10 cellular contexts compared by ENCODE assay signal in genomic region chr2:96249654-96250053, GRCh38. TPM values are rescaled to one million over a fixed set of nuclear protein-coding genes. Genes with fewer than 3 reads are reported as not detected.
DNase-seq lines count a peak whose midpoint lies in the region; ATAC-seq and TF ChIP-seq lines count a peak whose summit lies in the region.
"Had no signal": no experiment of that assay in that cellular context is flagged by ENCODE, and none has a peak within 500 bp of the region (broad histone marks: within the 10 kb centered on the region; RNA-seq: fewer than 3 reads in every experiment).

No MANE protein-coding gene starts in this region.

- peak overlapping the region; percentile 23 for H3K27ac Mint-ChIP-seq in Caco-2 (ENCODE audit: unreplicated experiment)
- H3K27ac Mint-ChIP-seq in effector memory CD8-positive, alpha-beta T cell, result peak overlapping the region; percentile 24 to 75

- H2BK12ac ChIP-seq in trophoblast cell (ENCODE audit: low read length), result no peak overlapping the region

- no peaks in the 10 kb centered on the region for H3K79me1 ChIP-seq in trophoblast cell (ENCODE audit: low read length)

- H3K4me1 ChIP-seq in Caco-2 (no peaks in the 10 kb centered on the region; the same call in 1 of the 2 replicates), HEK293 (ENCODE audit: control insufficient read depth, insufficient read depth, low read length) (no peaks in the 10 kb centered on the region), psoas muscle (peaks cover 72% of the 10 kb centered on the region), trophoblast cell (ENCODE audit: control insufficient read depth in 1 of 2, insufficient read depth in 2 of 2, low read length in 2 of 2) (peaks cover 0 to 3% of the 10 kb centered on the region in 2 experiments)

- POLR2A ChIA-PET in Caco-2 (lab: Charles Lee) (no interaction called here), HEK293 (lab: Yijun Ruan, JAX) (interaction anchor here (0.6 kb wide), 1 partner anchor 1187 kb away, joined by 3 read pairs; no protein-coding TSS in a partner anchor)

- H3K27ac ChIP-seq in HEK293 (ENCODE audit: extremely low read depth, low read depth, low read length) (no peak overlapping the region), psoas muscle (peak overlapping the region; percentile 97), trophoblast cell (ENCODE audit: low read depth, low read length) (no peak overlapping the region)

- no peak overlapping the region for H3K23ac ChIP-seq in trophoblast cell (ENCODE audit: low read length)

- intact Hi-C loops in Caco-2 (cut with micrococcal nuclease; ENCODE audit: unreplicated experiment) (no loop called here), psoas muscle (cut with DNase I) (loop anchor here in 1 of 2 donors (5.0 kb wide), 1 partner anchor 37 kb away; no protein-coding TSS in a partner anchor)

- no peak overlapping the region for H4K91ac ChIP-seq in trophoblast cell (ENCODE audit: low read depth, low read length)

- H3K79me2 ChIP-seq in trophoblast cell (ENCODE audit: control insufficient read depth, insufficient read depth, low read length, poor library complexity), result no peaks in the 10 kb centered on the region

- TF ChIP-seq CTCF in Caco-2 (IDR thresholded peaks at IDR 0.05; ENCODE audit: insufficient read depth in 1 of 2, low read depth in 1 of 2, low read length in 1 of 2, severe bottlenecking in 1 of 2, unreplicated experiment in 1 of 2) (no peak), HEK293 (tag by site-specific recombination; IDR thresholded peaks at IDR 0.05) (no peak), psoas muscle (IDR thresholded peaks at IDR 0.05) (no peak)

- no peak overlapping the region for H3K14ac ChIP-seq in trophoblast cell (ENCODE audit: low read length)

- 57 to 75% (median 72%) methylated on average over 9 of the region's 9 CpGs for WGBS in psoas muscle, 3 donors
- no CpG with 5 or more reads among the region's 9 CpGs for WGBS in trophoblast cell (ENCODE audit: extremely low coverage, insufficient coverage, insufficient read length)

- peaks cover 49% of the 10 kb centered on the region for H3K36me3 Mint-ChIP-seq in Caco-2 (ENCODE audit: insufficient read depth, unreplicated experiment)
- H3K36me3 Mint-ChIP-seq in effector memory CD8-positive, alpha-beta T cell (ENCODE audit: insufficient read depth), result peaks cover 38% of the 10 kb centered on the region

- H3K27me3 Mint-ChIP-seq in Caco-2 (ENCODE audit: insufficient read depth, unreplicated experiment), result no peaks in the 10 kb centered on the region
- H3K27me3 Mint-ChIP-seq in effector memory CD8-positive, alpha-beta T cell, result no peaks in the 10 kb centered on the region

- no peak overlapping the region for H2BK5ac ChIP-seq in trophoblast cell (ENCODE audit: low read depth, low read length, poor library complexity)

- H2BK120ac ChIP-seq in trophoblast cell (ENCODE audit: insufficient read depth, low read length, poor library complexity), result no peak overlapping the region

- no peaks in the 10 kb centered on the region for H3K9me3 Mint-ChIP-seq in Caco-2 (ENCODE audit: unreplicated experiment)
- H3K9me3 Mint-ChIP-seq in effector memory CD8-positive, alpha-beta T cell, result no peaks in the 10 kb centered on the region

- DNase-seq in Caco-2 (no peak), psoas muscle (peak in 1 of 2 donors; percentile 37), trophoblast cell (no peak), mesenteric fat pad (ENCODE audit: low spot score) (no peak)
- no peak for DNase-seq in effector memory CD8-positive, alpha-beta T cell
- DNase-seq in stimulated activated CD4-positive, alpha-beta T cell treated with anti-CD3 and anti-CD28 coated beads, Interleukin-2, amount 100 ng/mL, for 24 hours, result no peak
- DNase-seq: activated naive CD4-positive, alpha-beta T cell; NCI-H510A had no signal

- CTCF ChIA-PET in Caco-2 (lab: Charles Lee), result no interaction called here
- CTCF ChIA-PET in HEK293 (lab: Yijun Ruan, JAX), result interaction anchor here (0.6 to 1.2 kb wide), 4 partner anchors 10 to 137 kb away, joined by 3 to 4 read pairs (median 3); no protein-coding TSS in a partner anchor

- no peak overlapping the region for H2AFZ ChIP-seq in trophoblast cell (ENCODE audit: insufficient read depth, low read length, poor library complexity)

- no TSS peak for BruUV-seq in Caco-2 (replicated peaks; lab: Mats Ljungman, UMichigan)

- no peak overlapping the region for H3K4me2 ChIP-seq in trophoblast cell (ENCODE audit: low read length)

- H2AK5ac ChIP-seq in trophoblast cell (ENCODE audit: low read length), result no peak overlapping the region

- H3K36me3 ChIP-seq in Caco-2 (ENCODE audit: control insufficient read depth, insufficient read depth, low read length) (peaks cover 2% of the 10 kb centered on the region; the same call in 1 of the 2 replicates), HEK293 (ENCODE audit: control insufficient read depth in 2 of 2, insufficient read depth in 1 of 2, low read length in 2 of 2) (peaks cover 9 to 36% of the 10 kb centered on the region in 2 experiments; a peak in 2 of 3 replicates), psoas muscle (ENCODE audit: insufficient read depth in 1 of 2, low read depth in 1 of 2) (peaks cover 6 to 31% of the 10 kb centered on the region in 2 donors), trophoblast cell (ENCODE audit: control insufficient read depth in 1 of 2, insufficient read depth in 2 of 2, low read length in 2 of 2) (peaks cover 23% of the 10 kb centered on the region in 2 experiments)

- H3K4me3 Mint-ChIP-seq in Caco-2 (ENCODE audit: unreplicated experiment), result no peak overlapping the region
- H3K4me3 Mint-ChIP-seq in effector memory CD8-positive, alpha-beta T cell, result no peak overlapping the region

- H3K4me3 ChIP-seq in Caco-2 (ENCODE audit: low read depth, low read length) (no peak overlapping the region), HEK293 (ENCODE audit: low read depth, low read length) (no peak overlapping the region), psoas muscle (no peak overlapping the region), trophoblast cell (ENCODE audit: low read depth, low read length) (no peak overlapping the region)

- no peak overlapping the region for H4K12ac ChIP-seq in trophoblast cell (ENCODE audit: low read depth, low read length)

- H3K18ac ChIP-seq in trophoblast cell (ENCODE audit: low read length), result no peak overlapping the region

- no peaks in the 10 kb centered on the region for H3K4me1 Mint-ChIP-seq in Caco-2 (ENCODE audit: low read depth, unreplicated experiment)
- peaks cover 11 to 20% of the 10 kb centered on the region in 2 donors for H3K4me1 Mint-ChIP-seq in effector memory CD8-positive, alpha-beta T cell (ENCODE audit: low read depth in 2 of 2)

- H3K9me3 ChIP-seq in Caco-2 (no peaks in the 10 kb centered on the region), HEK293 (ENCODE audit: control insufficient read depth, insufficient read depth, low read depth, low read length) (no peaks in the 10 kb centered on the region), psoas muscle (no peaks in the 10 kb centered on the region), trophoblast cell (ENCODE audit: insufficient read depth, low read depth, low read length) (no peaks in the 10 kb centered on the region)

- no peaks in the 10 kb centered on the region for H3K27me3 ChIP-seq in Caco-2 (replicated peaks; ENCODE audit: control insufficient read depth, insufficient read depth, low read length)
- no peaks in the 10 kb centered on the region for H3K27me3 ChIP-seq in psoas muscle (ENCODE audit: insufficient read depth in 3 of 3, low read length in 2 of 3)
- no peaks in the 10 kb centered on the region for H3K27me3 ChIP-seq in trophoblast cell (ENCODE audit: insufficient read depth, low read length)

- no peak for ATAC-seq in effector memory CD8-positive, alpha-beta T cell (replicated peaks)
- no peak for ATAC-seq in psoas muscle
- ATAC-seq: activated CD4-positive, CD25-positive, alpha-beta regulatory T cell treated with anti-CD3 and anti-CD28 coated beads, Interleukin-2, amount 50 U/mL, for 24 hours had no signal

- no peak overlapping the region for H4K8ac ChIP-seq in trophoblast cell (ENCODE audit: low read depth, low read length)

- no peak overlapping the region for H3K9ac ChIP-seq in trophoblast cell (ENCODE audit: low read length)

- no peak overlapping the region for H3K4ac ChIP-seq in trophoblast cell (ENCODE audit: low read depth, low read length)

RNA-seq across cellular contexts. Expression of gene TMEM127, which starts 16.1 kb away (rescaled TPM):
- total RNA-seq in Caco-2 (2022) (43.3 and 49.1 TPM in 2 replicates), psoas muscle (10 to 100 TPM; 23.1 to 33.0 (median 28.3) TPM), mesenteric fat pad (58.7 TPM)
- polyA plus RNA-seq in psoas muscle, result 10 to 100 TPM; 18.1 to 39.9 (median 21.2) TPM
- 36.6 and 38.2 TPM in 2 replicates for polyA plus RNA-seq in trophoblast cell (2013)

RNA-seq across cellular contexts. Expression of gene CIAO1, which starts 16.4 kb away (rescaled TPM):
- total RNA-seq in Caco-2 (2022), result 93.8 and 97.9 TPM in 2 replicates
- 10 to 100 TPM; 44.0 to 61.0 (median 56.5) TPM for total RNA-seq in psoas muscle
- polyA plus RNA-seq in psoas muscle, result 10 to 100 TPM; 36.8 to 91.6 (median 80.5) TPM
- polyA plus RNA-seq in trophoblast cell (2013), result 43.1 and 43.2 TPM in 2 replicates
- 71.0 TPM for total RNA-seq in mesenteric fat pad

RNA-seq across cellular contexts. Expression of gene STARD7, which starts 41.0 kb away (rescaled TPM):
- total RNA-seq in Caco-2 (2022) (214 and 224 TPM in 2 replicates), psoas muscle (100 to 1,000 TPM; 162 to 290 (median 231) TPM), mesenteric fat pad (107 TPM)
- 100 to 1,000 TPM; 111 to 472 (median 125) TPM for polyA plus RNA-seq in psoas muscle
- 70.0 and 72.7 TPM in 2 replicates for polyA plus RNA-seq in trophoblast cell (2013)

RNA-seq across cellular contexts. Expression of gene SNRNP200, which starts 55.7 kb away (rescaled TPM):
- total RNA-seq in Caco-2 (2022) (240 and 259 TPM in 2 replicates), psoas muscle (10 to 100 TPM; 61.1 to 83.1 (median 77.6) TPM), mesenteric fat pad (87.2 TPM)
- polyA plus RNA-seq in psoas muscle, result 10 to 100 TPM; 47.6 to 73.7 (median 69.5) TPM
- 75.8 and 76.3 TPM in 2 replicates for polyA plus RNA-seq in trophoblast cell (2013)
